In genomic region chrX:11836284-11836683, GRCh38 we compare ENCODE assay signal across 21 cellular contexts.
DNase-seq lines count a peak whose midpoint lies in the region; ATAC-seq, FAIRE-seq and TF ChIP-seq lines count a peak whose summit lies in the region.
"Had no signal": no experiment of that assay in that cellular context is flagged by ENCODE, and none has a peak within 500 bp of the region (broad histone marks: within the 10 kb centered on the region; RNA-seq: fewer than 3 reads in every experiment).

No MANE protein-coding gene starts in this region.

- DNase-seq in A673 (ENCODE audit: low spot score) (peak; percentile 1), GM12891 (ENCODE audit: insufficient read length, low spot score) (no peak), astrocyte (ENCODE audit: low read depth) (no peak), lung microvascular endothelial cell (ENCODE audit: low read depth in 2 of 2) (peak; percentile 1), gastrocnemius medialis (no peak), CD1c-positive myeloid dendritic cell (ENCODE audit: extremely low spot score) (no peak), NCI-H2196 treated with DMSO at 0.1 percent for 48 hours (lab: John Stamatoyannopoulos, UW; ENCODE audit: unreplicated experiment) (no peak)
- DNase-seq: Caco-2; CD4-positive, CD25-positive, alpha-beta regulatory T cell; DMS153; EL; H9; Kasumi-1; NCI-H1105 treated with DMSO at 0.1 percent for 48 hours; NCI-H1694 treated with DMSO at 0.1 percent for 48 hours; NCI-H526 treated with DMSO at 0.1 percent for 48 hours; OCI-M1; SJCRH30 had no signal

- TF ChIP-seq CTCF in A673 (conservative IDR thresholded peaks at IDR 0.05; ENCODE audit: low read depth, low read length) (no peak), astrocyte (IDR thresholded peaks at IDR 0.05; ENCODE audit: insufficient read depth, low read depth, low read length) (no peak), gastrocnemius medialis (IDR thresholded peaks at IDR 0.05 in 4 of 5, conservative IDR thresholded peaks at IDR 0.05 in 1 of 5) (no peak)

- H3K27me3 Mint-ChIP-seq in astrocyte (ENCODE audit: low read depth, unreplicated experiment): no peaks in the 10 kb centered on the region

- H3K27ac ChIP-seq in A673 (ENCODE audit: low read depth, low read length, poor library complexity, severe bottlenecking) (no peak overlapping the region), astrocyte (ENCODE audit: low read depth, low read length) (no peak overlapping the region), gastrocnemius medialis (no peak overlapping the region)
- H3K27ac ChIP-seq: RWPE1, SJCRH30 had no signal

- TF ChIP-seq POLR2A in GM12891 (IDR thresholded peaks at IDR 0.05; ENCODE audit: low read depth, low read length): no peak
- no peak for TF ChIP-seq POLR2A in gastrocnemius medialis (IDR thresholded peaks at IDR 0.05)

- H3K36me3 ChIP-seq in A673 (ENCODE audit: insufficient read depth, low read length, poor library complexity, severe bottlenecking): no peaks in the 10 kb centered on the region
- no peaks in the 10 kb centered on the region for H3K36me3 ChIP-seq in astrocyte (ENCODE audit: insufficient read depth, low read length)
- H3K36me3 ChIP-seq in gastrocnemius medialis: no peaks in the 10 kb centered on the region
- H3K36me3 ChIP-seq: SJCRH30 had no signal

- FAIRE-seq in GM12891 (lab: Jason Lieb, UNC): peak; percentile 62
- FAIRE-seq in astrocyte (lab: Jason Lieb, UNC): peak; percentile 73
- FAIRE-seq: HTR-8/SVneo had no signal

- H3K9ac ChIP-seq in astrocyte (ENCODE audit: low read length): no peak overlapping the region

- H3K4me1 ChIP-seq in A673 (ENCODE audit: insufficient read depth, low read length, poor library complexity, severe bottlenecking) (no peaks in the 10 kb centered on the region), astrocyte (ENCODE audit: insufficient read depth, low read length) (no peaks in the 10 kb centered on the region), gastrocnemius medialis (no peaks in the 10 kb centered on the region)
- H3K4me1 ChIP-seq: Caco-2, SJCRH30 had no signal

- no peak overlapping the region for H3K27ac Mint-ChIP-seq in astrocyte (ENCODE audit: unreplicated experiment)
- H3K27ac Mint-ChIP-seq: CD4-positive, CD25-positive, alpha-beta regulatory T cell; H9; IgD-negative memory B cell had no signal

- H3K79me2 ChIP-seq in astrocyte (ENCODE audit: insufficient read depth, low read length): no peaks in the 10 kb centered on the region

- H3K4me3 Mint-ChIP-seq in astrocyte (ENCODE audit: unreplicated experiment): no peak overlapping the region
- H3K4me3 Mint-ChIP-seq: CD4-positive, CD25-positive, alpha-beta regulatory T cell; H9; IgD-negative memory B cell had no signal

- H3K4me2 ChIP-seq in astrocyte (ENCODE audit: low read length): no peak overlapping the region

- peaks cover 3% of the 10 kb centered on the region for H3K27me3 ChIP-seq in A673 (replicated peaks; ENCODE audit: insufficient read depth, low read depth, low read length, poor library complexity)
- no peaks in the 10 kb centered on the region for H3K27me3 ChIP-seq in astrocyte (ENCODE audit: insufficient read depth, low read length)
- no peaks in the 10 kb centered on the region for H3K27me3 ChIP-seq in gastrocnemius medialis
- H3K27me3 ChIP-seq: SJCRH30 had no signal

- no peak overlapping the region for H3K4me3 ChIP-seq in A673 (ENCODE audit: low read depth, low read length, poor library complexity, severe bottlenecking)
- H3K4me3 ChIP-seq in astrocyte (ENCODE audit: insufficient read depth, low read depth, low read length): no peak overlapping the region
- no peak overlapping the region for H3K4me3 ChIP-seq in gastrocnemius medialis
- H3K4me3 ChIP-seq: SJCRH30 had no signal

- no peaks in the 10 kb centered on the region for H3K9me3 ChIP-seq in A673 (ENCODE audit: low read depth, low read length, poor library complexity, severe bottlenecking)
- H3K9me3 ChIP-seq in astrocyte (ENCODE audit: insufficient read depth, low read depth, low read length): no peaks in the 10 kb centered on the region
- no peaks in the 10 kb centered on the region for H3K9me3 ChIP-seq in gastrocnemius medialis
- H3K9me3 ChIP-seq: Caco-2, SJCRH30 had no signal

- intact Hi-C loops in A673 (cut with micrococcal nuclease; ENCODE audit: unreplicated experiment) (no loop called here), gastrocnemius medialis (cut with DNase I; ENCODE audit: low total_unique reads) (no loop called here)

- no peak overlapping the region for H2AFZ ChIP-seq in astrocyte (ENCODE audit: low read depth, low read length)

- no TSS peak for BruUV-seq in A673 (replicated peaks; lab: Mats Ljungman, UMichigan)

- H4K20me1 ChIP-seq in astrocyte (ENCODE audit: insufficient read depth, low read length): no peaks in the 10 kb centered on the region

- in situ Hi-C loops in gastrocnemius medialis (cut with MboI; ENCODE audit: low sequenced_read_pairs in 4 of 4): no loop called here

- H3K9me3 Mint-ChIP-seq in astrocyte (ENCODE audit: unreplicated experiment): no peaks in the 10 kb centered on the region

- no peaks in the 10 kb centered on the region for H3K36me3 Mint-ChIP-seq in astrocyte (ENCODE audit: low read depth, unreplicated experiment)
- H3K36me3 Mint-ChIP-seq: CD4-positive, CD25-positive, alpha-beta regulatory T cell; IgD-negative memory B cell had no signal

- POLR2A ChIA-PET in A673 (lab: Charles Lee; ENCODE audit: low non-redundant PET): no interaction called here

- ATAC-seq in gastrocnemius medialis: no peak

- CTCF ChIA-PET in A673 (lab: Charles Lee): no interaction called here

- H3K4me1 Mint-ChIP-seq in astrocyte (ENCODE audit: low read depth, unreplicated experiment): no peaks in the 10 kb centered on the region

TF ChIP-seq in GM12891, 5 proteins besides CTCF, POLR2A, EP300 and RAD21:
- TF ChIP-seq PAX5 (IDR thresholded peaks at IDR 0.05; ENCODE audit: insufficient read depth, low read length, severe bottlenecking): no peak
- TF ChIP-seq TAF1 (IDR thresholded peaks at IDR 0.05; ENCODE audit: low read depth, low read length): no peak
- TF ChIP-seq POLR2AphosphoS5 (IDR thresholded peaks at IDR 0.05; ENCODE audit: low read depth, low read length): no peak
- no peak for TF ChIP-seq POU2F2 (IDR thresholded peaks at IDR 0.05; ENCODE audit: low read depth, low read length)
- no peak for TF ChIP-seq SPI1 (IDR thresholded peaks at IDR 0.05; ENCODE audit: low read depth, low read length)
TF ChIP-seq in GM12891: peak in this region for 0.

Comparison
In these comparisons a context has a peak if more than half of its experiments do, and no peak if none do; other contexts are left out.
1. DNase-seq: peak in A673 (single experiment) and lung microvascular endothelial cell (2 of 2); none in GM12891 (single experiment), astrocyte (single experiment), gastrocnemius medialis (0 of 2), CD1c-positive myeloid dendritic cell (single experiment) and NCI-H2196 treated with DMSO at 0.1 percent for 48 hours (single experiment).